Comparison of ENCODE assay signal across 1 cellular context in the genomic region with DNA sequence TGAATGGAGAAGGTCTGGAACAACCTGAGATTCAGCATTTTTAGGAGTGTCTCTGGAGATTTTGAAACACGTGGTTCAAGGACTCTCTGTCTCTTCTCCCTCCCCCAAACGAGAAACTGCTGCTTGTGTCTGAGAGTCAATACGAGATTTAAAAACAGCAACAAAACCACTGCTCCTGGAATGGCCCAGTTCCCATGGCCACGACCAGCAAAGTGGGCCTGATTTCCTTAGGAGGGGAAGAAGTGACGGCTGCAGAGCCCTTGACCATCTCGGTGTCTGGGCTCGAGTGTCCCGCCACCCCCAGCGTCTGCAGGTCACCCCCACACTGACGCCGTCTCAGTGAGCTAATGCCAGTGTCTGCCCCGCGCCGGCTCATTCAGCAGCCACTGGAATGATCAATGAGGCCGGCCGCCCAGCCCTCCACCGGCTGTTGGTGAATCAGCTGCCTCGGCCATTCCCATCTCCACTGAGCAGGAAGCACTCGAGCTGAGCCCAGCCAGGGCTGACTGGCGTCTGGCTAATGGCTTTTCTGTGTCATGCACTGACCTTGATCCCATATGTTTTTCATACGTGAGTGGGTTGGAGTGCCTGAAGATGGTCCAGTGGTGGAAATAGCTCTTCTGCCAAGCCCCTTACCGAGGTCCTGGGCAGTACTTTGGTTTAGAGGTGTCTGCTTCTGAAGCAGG.
TF ChIP-seq lines count a peak whose summit lies in the region.

No MANE protein-coding gene starts in this region.

TF ChIP-seq in HepG2, 621 proteins besides CTCF, POLR2A, EP300 and RAD21 (continued from another document):
- TF ChIP-seq, protein P1, sequence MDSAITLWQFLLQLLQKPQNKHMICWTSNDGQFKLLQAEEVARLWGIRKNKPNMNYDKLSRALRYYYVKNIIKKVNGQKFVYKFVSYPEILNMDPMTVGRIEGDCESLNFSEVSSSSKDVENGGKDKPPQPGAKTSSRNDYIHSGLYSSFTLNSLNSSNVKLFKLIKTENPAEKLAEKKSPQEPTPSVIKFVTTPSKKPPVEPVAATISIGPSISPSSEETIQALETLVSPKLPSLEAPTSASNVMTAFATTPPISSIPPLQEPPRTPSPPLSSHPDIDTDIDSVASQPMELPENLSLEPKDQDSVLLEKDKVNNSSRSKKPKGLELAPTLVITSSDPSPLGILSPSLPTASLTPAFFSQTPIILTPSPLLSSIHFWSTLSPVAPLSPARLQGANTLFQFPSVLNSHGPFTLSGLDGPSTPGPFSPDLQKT (CRISPR knock-in tag; IDR thresholded peaks at IDR 0.05; ENCODE audit: borderline replicate concordance), result no peak
- TF ChIP-seq, protein P2, sequence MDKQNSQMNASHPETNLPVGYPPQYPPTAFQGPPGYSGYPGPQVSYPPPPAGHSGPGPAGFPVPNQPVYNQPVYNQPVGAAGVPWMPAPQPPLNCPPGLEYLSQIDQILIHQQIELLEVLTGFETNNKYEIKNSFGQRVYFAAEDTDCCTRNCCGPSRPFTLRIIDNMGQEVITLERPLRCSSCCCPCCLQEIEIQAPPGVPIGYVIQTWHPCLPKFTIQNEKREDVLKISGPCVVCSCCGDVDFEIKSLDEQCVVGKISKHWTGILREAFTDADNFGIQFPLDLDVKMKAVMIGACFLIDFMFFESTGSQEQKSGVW (CRISPR knock-in tag; IDR thresholded peaks at IDR 0.05; ENCODE audit: borderline replicate concordance), result no peak
- TF ChIP-seq FOXK1 (CRISPR knock-in tag; IDR thresholded peaks at IDR 0.05; ENCODE audit: borderline replicate concordance, low read depth), result no peak; the same call in 1 of the 2 replicates
- TF ChIP-seq ZNF883 (CRISPR knock-in tag; IDR thresholded peaks at IDR 0.05; ENCODE audit: not compliant biosample characterization), result no peak
